In genomic region chr16:84481051-84481735, GRCh38 we compare ENCODE assay signal across 17 cellular contexts. TPM values are rescaled to one million over a fixed set of nuclear protein-coding genes. Genes with fewer than 3 reads are reported as not detected.
A peak's percentile ranks its signal among the peaks of the same experiment; 100 is the strongest.
DNase-seq lines count a peak whose midpoint lies in the region; ATAC-seq, FAIRE-seq and TF ChIP-seq lines count a peak whose summit lies in the region.
"Had no signal": no experiment of that assay in that cellular context is flagged by ENCODE, and none has a peak within 500 bp of the region (broad histone marks: within the 10 kb centered on the region; RNA-seq: fewer than 3 reads in every experiment).

No MANE protein-coding gene starts in this region.

- POLR2A ChIA-PET in K562 (lab: Yijun Ruan, JAX) = interaction anchor here (0.5 to 1.3 kb wide), 6 partner anchors 9 to 576 kb away, joined by 3 to 5 read pairs (median 4); no protein-coding TSS in a partner anchor

- no peaks in the 10 kb centered on the region for H3K9me3 Mint-ChIP-seq in activated T-cell treated with anti-CD3 and anti-CD28 coated beads, Interleukin-2, amount 50 U/mL, for 72 hours
- H3K9me3 Mint-ChIP-seq: HFFc6 had no signal

- 0 out of 4 replicates have a peak overlapping the region, but pooled peaks of 1 of the 2 experiments have one; percentile 23 for H3K9ac ChIP-seq in K562 (ENCODE audit: insufficient read depth in 1 of 2, low read depth in 2 of 2, low read length in 2 of 2)

- TF ChIP-seq POLR2A in K562 (conservative IDR thresholded peaks at IDR 0.05) (no peak), stomach (IDR thresholded peaks at IDR 0.05) (no peak)

- no peak overlapping the region for H2AFZ ChIP-seq in K562 (ENCODE audit: low read depth, low read length)

- intact Hi-C loops in K562 (cut with micrococcal nuclease) (loop anchor here (5.0 to 10.0 kb wide), 2 partner anchors 294 to 396 kb away; partner anchors contain the start of gene TAF1C), left colon (cut with DNase I, micrococcal nuclease) (no loop called here), stomach (cut with DNase I; ENCODE audit: low total_unique reads) (loop anchor here (5.0 kb wide), 1 partner anchor 204 kb away; no protein-coding TSS in a partner anchor)

- H3K9me1 ChIP-seq in K562 (ENCODE audit: control insufficient read depth, insufficient read depth, low read length) = no peaks in the 10 kb centered on the region

- H3K27ac Mint-ChIP-seq in activated T-cell treated with anti-CD3 and anti-CD28 coated beads, Interleukin-2, amount 50 U/mL, for 72 hours = no peak overlapping the region
- H3K27ac Mint-ChIP-seq: HFFc6 had no signal

- ATAC-seq in activated T-cell treated with anti-CD3 and anti-CD28 coated beads, Interleukin-2, amount 50 U/mL, for 72 hours (replicated peaks in 1 of 2) = no peak
- ATAC-seq in K562 (no peak), left colon (peak; percentile 17), HG03571 (IDR thresholded peaks at IDR 0.05; ENCODE audit: unreplicated experiment) (no peak)

- 53% methylated on average over 23 of the region's 26 CpGs for WGBS in K562 (ENCODE audit: insufficient coverage, low coverage, missing lambda C conversion rate)
- WGBS in stomach, 5 donors = 81 to 93% (median 88%) methylated on average over 17 to 26 of the region's 26 CpGs

- no peaks in the 10 kb centered on the region for H3K9me3 ChIP-seq in K562 (replicated peaks; ENCODE audit: control insufficient read depth, insufficient read depth, low read depth, low read length)
- H3K9me3 ChIP-seq in stomach = no peaks in the 10 kb centered on the region
- H3K9me3 ChIP-seq: Peyer's patch had no signal

- CTCF ChIA-PET in K562 (lab: Yijun Ruan, JAX; ENCODE audit: low intra/inter-chr PET ratio) = no interaction called here

- no peaks in the 10 kb centered on the region for H3K36me3 Mint-ChIP-seq in activated T-cell treated with anti-CD3 and anti-CD28 coated beads, Interleukin-2, amount 50 U/mL, for 72 hours (ENCODE audit: insufficient read depth in 2 of 2)

- no peak for TF ChIP-seq EP300 in K562 (IDR thresholded peaks at IDR 0.05; ENCODE audit: low read length)
- TF ChIP-seq EP300 in stomach (IDR thresholded peaks at IDR 0.05) = no peak

- no peaks in the 10 kb centered on the region for H3K27me3 Mint-ChIP-seq in activated T-cell treated with anti-CD3 and anti-CD28 coated beads, Interleukin-2, amount 50 U/mL, for 72 hours (ENCODE audit: low read depth)

- no peak for TF ChIP-seq CTCF in K562 (IDR thresholded peaks at IDR 0.05 in 2 of 3, conservative IDR thresholded peaks at IDR 0.05 in 1 of 3; ENCODE audit: insufficient read depth in 2 of 3, low read depth in 1 of 3, low read length in 3 of 3)
- no peak for TF ChIP-seq CTCF in stomach (IDR thresholded peaks at IDR 0.05)

- H3K4me3 ChIP-seq in K562 = no peak overlapping the region
- no peak overlapping the region for H3K4me3 ChIP-seq in stomach
- H3K4me3 ChIP-seq: Peyer's patch had no signal

- H3K27ac ChIP-seq in K562 (ENCODE audit: extremely low read depth, low read depth, low read length) (no peak overlapping the region), stomach (no peak overlapping the region)
- H3K27ac ChIP-seq: Peyer's patch had no signal

- H3K27me3 ChIP-seq in K562 (ENCODE audit: control insufficient read depth in 2 of 2, insufficient read depth in 2 of 2, low read length in 2 of 2) = no peaks in the 10 kb centered on the region
- H3K27me3 ChIP-seq in stomach = no peaks in the 10 kb centered on the region
- H3K27me3 ChIP-seq: Peyer's patch had no signal

- H3K4me1 Mint-ChIP-seq in activated T-cell treated with anti-CD3 and anti-CD28 coated beads, Interleukin-2, amount 50 U/mL, for 72 hours (ENCODE audit: low read depth) = peaks cover 9% of the 10 kb centered on the region

- no TSS peak for BruUV-seq in K562 (replicated peaks; lab: Mats Ljungman, UMichigan)

- no peak for FAIRE-seq in K562 (lab: Jason Lieb, UNC)
- FAIRE-seq: H1 had no signal

- H3K4me3 Mint-ChIP-seq in activated T-cell treated with anti-CD3 and anti-CD28 coated beads, Interleukin-2, amount 50 U/mL, for 72 hours = no peak overlapping the region
- H3K4me3 Mint-ChIP-seq: HFFc6 had no signal

- H3K36me3 ChIP-seq in K562 (ENCODE audit: control insufficient read depth, insufficient read depth, low read length) = no peaks in the 10 kb centered on the region
- H3K36me3 ChIP-seq in stomach = peaks cover 20 to 80% (median 77%) of the 10 kb centered on the region in 4 donors

- peaks cover 0 to 16% of the 10 kb centered on the region in 2 experiments; a peak in 2 of 5 replicates for H3K4me1 ChIP-seq in K562 (replicated peaks in 1 of 2; ENCODE audit: control insufficient read depth in 2 of 2, insufficient read depth in 2 of 2, low read length in 2 of 2)
- H3K4me1 ChIP-seq in stomach = no peaks in the 10 kb centered on the region
- H3K4me1 ChIP-seq: Peyer's patch had no signal

- peaks cover 7% of the 10 kb centered on the region; the same call in 1 of the 2 replicates for H4K20me1 ChIP-seq in K562 (replicated peaks; ENCODE audit: control insufficient read depth, insufficient read depth, low read length)

- no peaks in the 10 kb centered on the region for H3K79me2 ChIP-seq in K562 (ENCODE audit: control insufficient read depth, insufficient read depth, low read length)

- H3K4me2 ChIP-seq in K562 (ENCODE audit: insufficient read depth, low read length) = no peak overlapping the region

- in situ Hi-C loops in K562 (cut with MboI) = loop anchor here (10.0 kb wide), 1 partner anchor 416 kb away; no protein-coding TSS in a partner anchor

- no peak for TF ChIP-seq RAD21 in K562 (CRISPR knock-in tag; conservative IDR thresholded peaks at IDR 0.05 in 1 of 2, IDR thresholded peaks at IDR 0.05 in 1 of 2)

- peak; percentile 7 to 10 for DNase-seq in activated T-cell treated with anti-CD3 and anti-CD28 coated beads, Interleukin-2, amount 50 U/mL, for 48 hours
- DNase-seq in activated T-cell treated with anti-CD3 and anti-CD28 coated beads, Interleukin-2, amount 50 U/mL, for 72 hours = no peak
- no peak for DNase-seq in K562 (ENCODE audit: extremely low read depth in 1 of 4, low spot score in 3 of 4)
- DNase-seq in left colon = no peak
- peak; percentile 41 for DNase-seq in stomach
- no peak for DNase-seq in DMS114 treated with DMSO at 0.1 percent for 48 hours (lab: John Stamatoyannopoulos, UW; ENCODE audit: unreplicated experiment)
- DNase-seq in H4 (ENCODE audit: low spot score) = no peak
- DNase-seq: DMS 273 treated with DMSO at 0.1 percent for 48 hours, HFFc6, NCI-H1417 treated with DMSO at 0.1 percent for 48 hours, NCI-H2029, NCI-H2171 treated with DMSO at 0.1 percent for 48 hours, NCI-H510A, NCI-H82, Peyer's patch had no signal

RNA-seq across cellular contexts. Expression of gene MEAK7, which starts 23.3 kb away (rescaled TPM):
- total RNA-seq in activated T-cell treated with anti-CD3 and anti-CD28 coated beads, Interleukin-2, amount 50 U/mL, for 72 hours = 10 to 100 TPM; 15.6 to 27.9 TPM
- 28.0 and 31.3 TPM in 2 replicates for total RNA-seq in K562 (2011; cell fraction: chromatin; rRNA removed; ENCODE audit: low replicate concordance)
- 15.3 and 17.1 TPM in 2 replicates for total RNA-seq in K562 (2011; cell fraction: nucleolus; rRNA removed)
- 20.8 and 27.1 TPM in 2 replicates for total RNA-seq in K562 (2011; cell fraction: nucleoplasm; rRNA removed)
- total RNA-seq in K562 (2014; rRNA removed) (6.1 and 7.8 TPM in 2 replicates), K562 (2014; rRNA removed; fragmentation: Illumina TruSeq; extraction: Trizol) (5.2 and 5.6 TPM in 2 replicates), K562 (2015; rRNA removed; fragmentation: Illumina TruSeq; extraction: Trizol) (6.5 and 6.6 TPM in 2 replicates), K562 (2021) (9.8 and 10.0 TPM in 2 replicates), left colon (10 to 100 TPM; 21.1 to 22.2 TPM), stomach (10 to 100 TPM in 2 of 5 donors, 1 to 10 TPM in 3; 5.8 to 21.1 (median 9.4) TPM)
- polyA plus RNA-seq in K562 (2011; rRNA removed) (13.2 and 14.5 TPM in 2 replicates), K562 (2014; fragmentation: Illumina TruSeq; extraction: Trizol) (8.7 and 8.8 TPM in 2 replicates), K562 (2014; fragmentation: Nextera tagmentation; extraction: Ambion mirVana) (1 to 10 TPM; 1.4 to 1.8 TPM), K562 (2014; rRNA removed) (6.2 and 6.3 TPM in 2 replicates), stomach (1 to 10 TPM; 3.9 to 7.0 (median 6.8) TPM)
- polyA plus RNA-seq in K562 (2011; cell fraction: cytosol; rRNA removed) = 10.5 and 17.4 TPM in 2 replicates
- 10.3 and 11.5 TPM in 2 replicates for polyA plus RNA-seq in K562 (2011; cell fraction: nucleus; rRNA removed)
- 7.7 and 9.3 TPM in 2 replicates for polyA plus RNA-seq in K562 (2012)
- 14.5 and 17.2 TPM in 2 replicates for polyA minus RNA-seq in K562 (2011; rRNA and poly(A)+ RNA removed)
- 9.0 and 11.2 TPM in 2 replicates for polyA minus RNA-seq in K562 (2011; cell fraction: cytosol; rRNA and poly(A)+ RNA removed)
- 7.8 and 14.0 TPM in 2 replicates for polyA minus RNA-seq in K562 (2011; cell fraction: nucleus; rRNA and poly(A)+ RNA removed)
- total RNA-seq in H4 (2014; rRNA removed; shearing (Covaris generic)) = 5.3 and 5.5 TPM in 2 replicates

Comparison
In these comparisons a context has a peak if more than half of its experiments do, and no peak if none do; other contexts are left out.
1. DNase-seq: peak in activated T-cell treated with anti-CD3 and anti-CD28 coated beads, Interleukin-2, amount 50 U/mL, for 48 hours (2 of 2) and stomach (single experiment); none in activated T-cell treated with anti-CD3 and anti-CD28 coated beads, Interleukin-2, amount 50 U/mL, for 72 hours (0 of 2), K562 (0 of 4), left colon (0 of 2), DMS114 treated with DMSO at 0.1 percent for 48 hours (single experiment) and H4 (single experiment).
2. intact Hi-C loops: an anchor here in K562 (5.0 to 10.0 kb wide) and stomach (5.0 kb wide); none called in left colon.